In the genomic region with DNA sequence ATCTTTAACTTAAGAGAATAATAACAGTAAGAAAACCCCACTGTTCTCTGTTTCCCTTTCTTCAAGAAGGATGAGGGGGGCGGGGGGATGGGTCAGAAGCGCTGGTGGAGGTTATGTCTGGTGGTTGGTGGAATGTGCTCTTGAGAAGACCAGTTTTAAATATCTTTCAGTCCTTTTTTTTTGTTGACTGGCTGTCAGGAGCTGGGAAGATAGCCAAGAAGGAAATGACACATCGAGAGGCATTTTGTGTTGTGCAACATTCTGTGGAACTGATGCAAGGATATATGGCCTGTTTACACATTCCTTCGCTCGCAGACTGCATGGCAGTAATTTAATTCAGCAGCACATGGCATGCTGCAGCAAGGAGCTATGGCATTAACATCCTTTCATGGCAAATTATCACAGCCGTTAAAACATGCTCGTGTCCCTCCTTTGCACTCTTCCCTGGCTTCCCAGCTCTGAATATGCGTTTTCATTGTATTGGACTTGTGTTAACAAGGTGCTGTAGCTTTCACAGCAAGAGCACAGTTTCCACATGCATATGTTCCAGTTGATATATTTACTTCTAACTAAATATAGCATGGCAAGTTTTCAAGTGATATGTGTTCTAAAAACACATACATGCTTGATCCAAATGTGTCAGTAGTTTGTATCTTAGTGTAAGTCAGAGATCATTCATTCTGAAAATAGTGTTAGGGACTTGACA, we compare ENCODE assay signal across 1 cellular context.
TF ChIP-seq lines count a peak whose summit lies in the region.

No MANE protein-coding gene starts in this region.

TF ChIP-seq in HepG2, 621 proteins besides CTCF, POLR2A, EP300 and RAD21 (continued from another document and continues in another):
- TF ChIP-seq NR2F1 (CRISPR knock-in tag; IDR thresholded peaks at IDR 0.05) = no peak; a peak in 1 of 4 replicates
- TF ChIP-seq BCL6 (CRISPR knock-in tag; IDR thresholded peaks at IDR 0.05) = peak; percentile 90
- TF ChIP-seq EHMT2 (IDR thresholded peaks at IDR 0.05; ENCODE audit: borderline replicate concordance, low read depth, low read length) = peak; percentile 71; the same call in 1 of the 2 replicates
- TF ChIP-seq, protein P1, sequence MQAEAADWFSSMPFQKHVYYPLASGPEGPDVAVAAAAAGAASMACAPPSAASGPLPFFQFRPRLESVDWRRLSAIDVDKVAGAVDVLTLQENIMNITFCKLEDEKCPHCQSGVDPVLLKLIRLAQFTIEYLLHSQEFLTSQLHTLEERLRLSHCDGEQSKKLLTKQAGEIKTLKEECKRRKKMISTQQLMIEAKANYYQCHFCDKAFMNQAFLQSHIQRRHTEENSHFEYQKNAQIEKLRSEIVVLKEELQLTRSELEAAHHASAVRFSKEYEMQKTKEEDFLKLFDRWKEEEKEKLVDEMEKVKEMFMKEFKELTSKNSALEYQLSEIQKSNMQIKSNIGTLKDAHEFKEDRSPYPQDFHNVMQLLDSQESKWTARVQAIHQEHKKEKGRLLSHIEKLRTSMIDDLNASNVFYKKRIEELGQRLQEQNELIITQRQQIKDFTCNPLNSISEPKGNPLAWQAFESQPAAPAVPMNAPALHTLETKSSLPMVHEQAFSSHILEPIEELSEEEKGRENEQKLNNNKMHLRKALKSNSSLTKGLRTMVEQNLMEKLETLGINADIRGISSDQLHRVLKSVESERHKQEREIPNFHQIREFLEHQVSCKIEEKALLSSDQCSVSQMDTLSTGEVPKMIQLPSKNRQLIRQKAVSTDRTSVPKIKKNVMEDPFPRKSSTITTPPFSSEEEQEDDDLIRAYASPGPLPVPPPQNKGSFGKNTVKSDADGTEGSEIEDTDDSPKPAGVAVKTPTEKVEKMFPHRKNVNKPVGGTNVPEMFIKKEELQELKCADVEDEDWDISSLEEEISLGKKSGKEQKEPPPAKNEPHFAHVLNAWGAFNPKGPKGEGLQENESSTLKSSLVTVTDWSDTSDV (CRISPR knock-in tag; IDR thresholded peaks at IDR 0.05) = no peak
- TF ChIP-seq, protein P2, sequence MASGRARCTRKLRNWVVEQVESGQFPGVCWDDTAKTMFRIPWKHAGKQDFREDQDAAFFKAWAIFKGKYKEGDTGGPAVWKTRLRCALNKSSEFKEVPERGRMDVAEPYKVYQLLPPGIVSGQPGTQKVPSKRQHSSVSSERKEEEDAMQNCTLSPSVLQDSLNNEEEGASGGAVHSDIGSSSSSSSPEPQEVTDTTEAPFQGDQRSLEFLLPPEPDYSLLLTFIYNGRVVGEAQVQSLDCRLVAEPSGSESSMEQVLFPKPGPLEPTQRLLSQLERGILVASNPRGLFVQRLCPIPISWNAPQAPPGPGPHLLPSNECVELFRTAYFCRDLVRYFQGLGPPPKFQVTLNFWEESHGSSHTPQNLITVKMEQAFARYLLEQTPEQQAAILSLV (CRISPR knock-in tag; IDR thresholded peaks at IDR 0.05; ENCODE audit: borderline replicate concordance) = peak; percentile 72; the same call in 1 of the 2 replicates
- peak; percentile 80; the same call in 1 of the 2 replicates for TF ChIP-seq ZNF205 (CRISPR knock-in tag; IDR thresholded peaks at IDR 0.05)
- peak; percentile 78 for TF ChIP-seq ZNF335 (CRISPR knock-in tag; IDR thresholded peaks at IDR 0.05)
- TF ChIP-seq NFYC (CRISPR knock-in tag; IDR thresholded peaks at IDR 0.05) = peak; percentile 30; the same call in 1 of the 2 replicates
- TF ChIP-seq, protein P3, sequence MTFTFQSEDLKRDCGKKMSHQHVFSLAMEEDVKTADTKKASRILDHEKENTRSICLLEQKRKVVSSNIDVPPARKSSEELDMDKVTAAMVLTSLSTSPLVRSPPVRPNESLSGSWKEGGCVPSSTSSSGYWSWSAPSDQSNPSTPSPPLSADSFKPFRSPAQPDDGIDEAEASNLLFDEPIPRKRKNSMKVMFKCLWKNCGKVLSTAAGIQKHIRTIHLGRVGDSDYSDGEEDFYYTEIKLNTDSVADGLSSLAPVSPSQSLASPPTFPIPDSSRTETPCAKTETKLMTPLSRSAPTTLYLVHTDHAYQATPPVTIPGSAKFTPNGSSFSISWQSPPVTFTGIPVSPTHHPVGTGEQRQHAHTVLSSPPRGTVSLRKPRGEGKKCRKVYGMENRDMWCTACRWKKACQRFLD (CRISPR knock-in tag; IDR thresholded peaks at IDR 0.05; ENCODE audit: borderline replicate concordance) = 0 out of 2 replicates have a peak, but pooled peaks have one; percentile 43
- TF ChIP-seq, protein P4, sequence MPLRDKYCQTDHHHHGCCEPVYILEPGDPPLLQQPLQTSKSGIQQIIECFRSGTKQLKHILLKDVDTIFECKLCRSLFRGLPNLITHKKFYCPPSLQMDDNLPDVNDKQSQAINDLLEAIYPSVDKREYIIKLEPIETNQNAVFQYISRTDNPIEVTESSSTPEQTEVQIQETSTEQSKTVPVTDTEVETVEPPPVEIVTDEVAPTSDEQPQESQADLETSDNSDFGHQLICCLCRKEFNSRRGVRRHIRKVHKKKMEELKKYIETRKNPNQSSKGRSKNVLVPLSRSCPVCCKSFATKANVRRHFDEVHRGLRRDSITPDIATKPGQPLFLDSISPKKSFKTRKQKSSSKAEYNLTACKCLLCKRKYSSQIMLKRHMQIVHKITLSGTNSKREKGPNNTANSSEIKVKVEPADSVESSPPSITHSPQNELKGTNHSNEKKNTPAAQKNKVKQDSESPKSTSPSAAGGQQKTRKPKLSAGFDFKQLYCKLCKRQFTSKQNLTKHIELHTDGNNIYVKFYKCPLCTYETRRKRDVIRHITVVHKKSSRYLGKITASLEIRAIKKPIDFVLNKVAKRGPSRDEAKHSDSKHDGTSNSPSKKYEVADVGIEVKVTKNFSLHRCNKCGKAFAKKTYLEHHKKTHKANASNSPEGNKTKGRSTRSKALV (CRISPR knock-in tag; IDR thresholded peaks at IDR 0.05) = peak; percentile 85; the same call in 1 of the 2 replicates
- TF ChIP-seq TP53 (CRISPR knock-in tag; conservative IDR thresholded peaks at IDR 0.05) = 0 out of 2 replicates have a peak, but pooled peaks have one; percentile 40
- peak; percentile 87 for TF ChIP-seq THAP11 (CRISPR knock-in tag; IDR thresholded peaks at IDR 0.05)
- peak; percentile 80; the same call in 1 of the 2 replicates for TF ChIP-seq ZNF749 (CRISPR knock-in tag; IDR thresholded peaks at IDR 0.05; ENCODE audit: borderline replicate concordance)
- TF ChIP-seq, protein P5, sequence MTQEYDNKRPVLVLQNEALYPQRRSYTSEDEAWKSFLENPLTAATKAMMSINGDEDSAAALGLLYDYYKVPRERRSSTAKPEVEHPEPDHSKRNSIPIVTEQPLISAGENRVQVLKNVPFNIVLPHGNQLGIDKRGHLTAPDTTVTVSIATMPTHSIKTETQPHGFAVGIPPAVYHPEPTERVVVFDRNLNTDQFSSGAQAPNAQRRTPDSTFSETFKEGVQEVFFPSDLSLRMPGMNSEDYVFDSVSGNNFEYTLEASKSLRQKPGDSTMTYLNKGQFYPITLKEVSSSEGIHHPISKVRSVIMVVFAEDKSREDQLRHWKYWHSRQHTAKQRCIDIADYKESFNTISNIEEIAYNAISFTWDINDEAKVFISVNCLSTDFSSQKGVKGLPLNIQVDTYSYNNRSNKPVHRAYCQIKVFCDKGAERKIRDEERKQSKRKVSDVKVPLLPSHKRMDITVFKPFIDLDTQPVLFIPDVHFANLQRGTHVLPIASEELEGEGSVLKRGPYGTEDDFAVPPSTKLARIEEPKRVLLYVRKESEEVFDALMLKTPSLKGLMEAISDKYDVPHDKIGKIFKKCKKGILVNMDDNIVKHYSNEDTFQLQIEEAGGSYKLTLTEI (CRISPR knock-in tag; conservative IDR thresholded peaks at IDR 0.05) = no peak
- TF ChIP-seq ZNF777 (CRISPR knock-in tag; IDR thresholded peaks at IDR 0.05) = peak; percentile 4; the same call in 1 of the 2 replicates
- no peak for TF ChIP-seq MAF1 (CRISPR knock-in tag; IDR thresholded peaks at IDR 0.05; ENCODE audit: borderline replicate concordance)
- TF ChIP-seq, protein P6, sequence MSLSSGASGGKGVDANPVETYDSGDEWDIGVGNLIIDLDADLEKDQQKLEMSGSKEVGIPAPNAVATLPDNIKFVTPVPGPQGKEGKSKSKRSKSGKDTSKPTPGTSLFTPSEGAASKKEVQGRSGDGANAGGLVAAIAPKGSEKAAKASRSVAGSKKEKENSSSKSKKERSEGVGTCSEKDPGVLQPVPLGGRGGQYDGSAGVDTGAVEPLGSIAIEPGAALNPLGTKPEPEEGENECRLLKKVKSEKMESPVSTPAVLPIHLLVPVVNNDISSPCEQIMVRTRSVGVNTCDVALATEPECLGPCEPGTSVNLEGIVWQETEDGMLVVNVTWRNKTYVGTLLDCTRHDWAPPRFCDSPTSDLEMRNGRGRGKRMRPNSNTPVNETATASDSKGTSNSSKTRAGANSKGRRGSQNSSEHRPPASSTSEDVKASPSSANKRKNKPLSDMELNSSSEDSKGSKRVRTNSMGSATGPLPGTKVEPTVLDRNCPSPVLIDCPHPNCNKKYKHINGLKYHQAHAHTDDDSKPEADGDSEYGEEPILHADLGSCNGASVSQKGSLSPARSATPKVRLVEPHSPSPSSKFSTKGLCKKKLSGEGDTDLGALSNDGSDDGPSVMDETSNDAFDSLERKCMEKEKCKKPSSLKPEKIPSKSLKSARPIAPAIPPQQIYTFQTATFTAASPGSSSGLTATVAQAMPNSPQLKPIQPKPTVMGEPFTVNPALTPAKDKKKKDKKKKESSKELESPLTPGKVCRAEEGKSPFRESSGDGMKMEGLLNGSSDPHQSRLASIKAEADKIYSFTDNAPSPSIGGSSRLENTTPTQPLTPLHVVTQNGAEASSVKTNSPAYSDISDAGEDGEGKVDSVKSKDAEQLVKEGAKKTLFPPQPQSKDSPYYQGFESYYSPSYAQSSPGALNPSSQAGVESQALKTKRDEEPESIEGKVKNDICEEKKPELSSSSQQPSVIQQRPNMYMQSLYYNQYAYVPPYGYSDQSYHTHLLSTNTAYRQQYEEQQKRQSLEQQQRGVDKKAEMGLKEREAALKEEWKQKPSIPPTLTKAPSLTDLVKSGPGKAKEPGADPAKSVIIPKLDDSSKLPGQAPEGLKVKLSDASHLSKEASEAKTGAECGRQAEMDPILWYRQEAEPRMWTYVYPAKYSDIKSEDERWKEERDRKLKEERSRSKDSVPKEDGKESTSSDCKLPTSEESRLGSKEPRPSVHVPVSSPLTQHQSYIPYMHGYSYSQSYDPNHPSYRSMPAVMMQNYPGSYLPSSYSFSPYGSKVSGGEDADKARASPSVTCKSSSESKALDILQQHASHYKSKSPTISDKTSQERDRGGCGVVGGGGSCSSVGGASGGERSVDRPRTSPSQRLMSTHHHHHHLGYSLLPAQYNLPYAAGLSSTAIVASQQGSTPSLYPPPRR (CRISPR knock-in tag; IDR thresholded peaks at IDR 0.05; ENCODE audit: borderline replicate concordance) = peak; percentile 82
- TF ChIP-seq TEAD3 (CRISPR knock-in tag; optimal IDR thresholded peaks at IDR 0.05; ENCODE audit: borderline replicate concordance) = peak; percentile 100
- TF ChIP-seq, protein P7, sequence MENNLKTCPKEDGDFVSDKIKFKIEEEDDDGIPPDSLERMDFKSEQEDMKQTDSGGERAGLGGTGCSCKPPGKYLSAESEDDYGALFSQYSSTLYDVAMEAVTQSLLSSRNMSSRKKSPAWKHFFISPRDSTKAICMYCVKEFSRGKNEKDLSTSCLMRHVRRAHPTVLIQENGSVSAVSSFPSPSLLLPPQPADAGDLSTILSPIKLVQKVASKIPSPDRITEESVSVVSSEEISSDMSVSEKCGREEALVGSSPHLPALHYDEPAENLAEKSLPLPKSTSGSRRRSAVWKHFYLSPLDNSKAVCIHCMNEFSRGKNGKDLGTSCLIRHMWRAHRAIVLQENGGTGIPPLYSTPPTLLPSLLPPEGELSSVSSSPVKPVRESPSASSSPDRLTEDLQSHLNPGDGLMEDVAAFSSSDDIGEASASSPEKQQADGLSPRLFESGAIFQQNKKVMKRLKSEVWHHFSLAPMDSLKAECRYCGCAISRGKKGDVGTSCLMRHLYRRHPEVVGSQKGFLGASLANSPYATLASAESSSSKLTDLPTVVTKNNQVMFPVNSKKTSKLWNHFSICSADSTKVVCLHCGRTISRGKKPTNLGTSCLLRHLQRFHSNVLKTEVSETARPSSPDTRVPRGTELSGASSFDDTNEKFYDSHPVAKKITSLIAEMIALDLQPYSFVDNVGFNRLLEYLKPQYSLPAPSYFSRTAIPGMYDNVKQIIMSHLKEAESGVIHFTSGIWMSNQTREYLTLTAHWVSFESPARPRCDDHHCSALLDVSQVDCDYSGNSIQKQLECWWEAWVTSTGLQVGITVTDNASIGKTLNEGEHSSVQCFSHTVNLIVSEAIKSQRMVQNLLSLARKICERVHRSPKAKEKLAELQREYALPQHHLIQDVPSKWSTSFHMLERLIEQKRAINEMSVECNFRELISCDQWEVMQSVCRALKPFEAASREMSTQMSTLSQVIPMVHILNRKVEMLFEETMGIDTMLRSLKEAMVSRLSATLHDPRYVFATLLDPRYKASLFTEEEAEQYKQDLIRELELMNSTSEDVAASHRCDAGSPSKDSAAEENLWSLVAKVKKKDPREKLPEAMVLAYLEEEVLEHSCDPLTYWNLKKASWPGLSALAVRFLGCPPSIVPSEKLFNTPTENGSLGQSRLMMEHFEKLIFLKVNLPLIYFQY (CRISPR knock-in tag; IDR thresholded peaks at IDR 0.05; ENCODE audit: borderline replicate concordance) = peak; percentile 57; the same call in 1 of the 2 replicates
- 0 out of 2 replicates have a peak, but pooled peaks have one; percentile 33 for TF ChIP-seq AHR (CRISPR knock-in tag; IDR thresholded peaks at IDR 0.05)
- TF ChIP-seq IKZF4 (CRISPR knock-in tag; IDR thresholded peaks at IDR 0.05; ENCODE audit: borderline replicate concordance, low read depth, not compliant biosample characterization) = no peak
- TF ChIP-seq ZNF746 (CRISPR knock-in tag; IDR thresholded peaks at IDR 0.05) = no peak; the same call in 1 of the 2 replicates
- no peak for TF ChIP-seq MBNL3 (CRISPR knock-in tag; conservative IDR thresholded peaks at IDR 0.05)
- no peak for TF ChIP-seq ELF4 (CRISPR knock-in tag; IDR thresholded peaks at IDR 0.05; ENCODE audit: borderline replicate concordance)
